8 cellular contexts compared by ENCODE assay signal in the genomic region with DNA sequence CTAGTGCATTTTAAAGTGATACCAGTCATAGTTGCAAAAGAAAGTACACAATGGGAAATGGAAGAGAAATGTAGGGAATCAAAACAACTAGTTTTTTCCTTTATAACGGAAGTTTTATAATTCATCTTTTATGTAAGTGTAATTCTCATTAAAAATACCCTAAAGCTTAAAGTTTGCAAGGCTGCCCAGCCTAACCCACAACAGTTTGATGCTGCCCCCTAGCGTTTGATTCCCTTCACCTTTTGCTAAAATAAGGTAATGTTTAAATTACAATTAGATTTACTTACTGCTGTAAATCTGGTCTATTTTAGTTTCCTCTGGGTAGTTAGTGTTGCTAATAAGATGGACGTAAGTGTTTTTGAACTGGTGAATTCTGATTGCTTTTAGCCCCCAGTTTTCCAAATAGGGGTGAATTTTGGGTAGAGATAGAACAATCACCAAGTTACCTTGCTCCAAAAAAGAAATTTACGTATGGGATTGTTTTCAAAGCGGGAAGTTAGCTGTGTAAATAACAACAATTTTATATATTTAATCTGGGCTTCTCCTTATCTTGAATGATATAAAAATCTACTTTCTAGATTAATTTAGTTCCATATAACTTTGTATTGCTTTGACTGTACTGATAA. TPM values are rescaled to one million over a fixed set of nuclear protein-coding genes. Genes with fewer than 3 reads are reported as not detected.
A peak's percentile ranks its signal among the peaks of the same experiment; 100 is the strongest.
DNase-seq lines count a peak whose midpoint lies in the region; ATAC-seq lines count a peak whose summit lies in the region.

No MANE protein-coding gene starts in this region.

- H3K9ac ChIP-seq in iPS-18a (ENCODE audit: low read length) = no peak overlapping the region

- H3K9me3 ChIP-seq in MG63 = no peaks in the 10 kb centered on the region
- no peaks in the 10 kb centered on the region for H3K9me3 ChIP-seq in iPS-18a (ENCODE audit: control insufficient read depth, low read depth, low read length)

- H3K4me1 ChIP-seq in iPS-18a (ENCODE audit: control insufficient read depth, low read depth, low read length) = peaks cover 25% of the 10 kb centered on the region

- ATAC-seq in GM21723 (IDR thresholded peaks at IDR 0.05; ENCODE audit: unreplicated experiment) (no peak), HG02870 (IDR thresholded peaks at IDR 0.05; ENCODE audit: unreplicated experiment) (no peak)

- H3K4me3 ChIP-seq in MG63 (no peak overlapping the region), iPS-18a (ENCODE audit: low read length) (peak overlapping the region; percentile 86)

- peak; percentile 63 for DNase-seq in GF-D8 (lab: John Stamatoyannopoulos, UW)
- peak; percentile 43 for DNase-seq in MG63
- DNase-seq in T-helper 1 cell = peak; percentile 40 to 81 (median 72)
- peak; percentile 69 for DNase-seq in amniotic epithelial cell (ENCODE audit: low read depth)
- DNase-seq in stimulated activated CD4-positive, alpha-beta T cell treated with anti-CD3 and anti-CD28 coated beads, Interleukin-12 subunit alpha, Interleukin-12 subunit beta, amount 100 ng/mL, for 4 hours = peak; percentile 65

- no peaks in the 10 kb centered on the region for H3K27me3 ChIP-seq in MG63
- no peaks in the 10 kb centered on the region for H3K27me3 ChIP-seq in iPS-18a (ENCODE audit: control insufficient read depth, insufficient read depth, low read length)

- no peak overlapping the region for H3K27ac ChIP-seq in iPS-18a (ENCODE audit: low read length)

- H3K36me3 ChIP-seq in MG63 (peaks cover 16% of the 10 kb centered on the region), iPS-18a (ENCODE audit: control insufficient read depth, low read depth, low read length) (no peaks in the 10 kb centered on the region)

RNA-seq across cellular contexts. Expression of gene SLC39A10, which starts 3.4 kb away (rescaled TPM):
- total RNA-seq in MG63 (2014; rRNA removed; shearing (Covaris generic); ENCODE audit: low replicate concordance) = 22.7 and 26.0 TPM in 2 replicates
